17 cellular contexts compared by ENCODE assay signal in the genomic region with DNA sequence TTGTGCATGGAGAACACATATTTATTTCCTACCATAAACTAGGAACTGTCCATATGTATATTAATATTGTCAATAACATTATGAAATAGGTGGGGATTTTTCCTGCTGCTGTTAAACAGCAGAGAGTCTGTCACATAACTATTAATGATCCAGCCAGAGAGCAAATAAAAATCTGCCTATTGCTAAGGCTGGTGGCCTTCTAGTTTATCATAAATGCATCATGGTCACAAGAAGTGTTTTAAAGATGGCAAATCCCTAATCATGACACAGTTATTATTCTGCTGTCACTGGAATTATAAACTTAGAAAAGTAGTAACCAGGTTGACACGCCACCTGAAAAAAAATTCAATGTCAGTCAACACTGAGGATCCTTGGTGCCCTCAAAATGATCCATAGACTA.
"Had no signal": no experiment of that assay in that cellular context is flagged by ENCODE, and none has a peak within 500 bp of the region (broad histone marks: within the 10 kb centered on the region; RNA-seq: fewer than 3 reads in every experiment).

No MANE protein-coding gene starts in this region.

- H3K27me3 ChIP-seq: adrenal gland, esophagus muscularis mucosa, right lobe of liver had no signal

- ATAC-seq: activated CD4-positive, alpha-beta T cell treated with anti-CD3 and anti-CD28 coated beads for 36 hours; activated T-cell treated with anti-CD3 and anti-CD28 coated beads, Interleukin-2, amount 50 U/mL, for 4 hours; left ventricle myocardium superior; natural killer cell treated with Interleukin-12 subunit alpha and Interleukin-12 subunit beta and Interleukin-15 and Interleukin-18, amount 100 ng/mL, for 72 hours; stimulated activated memory B cell treated with anti-CD40 and anti-IgM and Interleukin-4, amounts not matched to agents 10 μg/mL and 1 μg/mL and 100 μg/mL, for 72 hours had no signal

- H3K9me3 ChIP-seq: adrenal gland, right lobe of liver had no signal

- H3K27ac ChIP-seq: adrenal gland, esophagus muscularis mucosa, right lobe of liver, WERI-Rb-1 had no signal

- H3K4me3 ChIP-seq: adrenal gland, esophagus muscularis mucosa, right lobe of liver had no signal

- H3K4me1 ChIP-seq: adrenal gland, esophagus muscularis mucosa, right lobe of liver had no signal

- H3K27ac Mint-ChIP-seq: activated CD4-positive, alpha-beta memory T cell treated with anti-CD3 and anti-CD28 coated beads, Interleukin-2, amount 10 ng/mL, durations not matched to agents 7 days and 5 days; activated CD4-positive, alpha-beta T cell treated with anti-CD3 and anti-CD28 coated beads for 36 hours; natural killer cell treated with Interleukin-12 subunit alpha and Interleukin-12 subunit beta and Interleukin-15 and Interleukin-18, amount 100 ng/mL, for 72 hours; stimulated activated memory B cell treated with anti-CD40 and anti-IgM and Interleukin-4, amounts not matched to agents 10 μg/mL and 1 μg/mL and 100 μg/mL, for 72 hours had no signal

- H3K36me3 ChIP-seq: adrenal gland, esophagus muscularis mucosa, right lobe of liver, WERI-Rb-1 had no signal

- H3K4me3 Mint-ChIP-seq: activated CD4-positive, alpha-beta memory T cell treated with anti-CD3 and anti-CD28 coated beads, Interleukin-2, amount 10 ng/mL, durations not matched to agents 7 days and 5 days; activated CD4-positive, alpha-beta T cell treated with anti-CD3 and anti-CD28 coated beads for 36 hours; activated T-cell treated with anti-CD3 and anti-CD28 coated beads, Interleukin-2, amount 50 U/mL, for 4 hours; natural killer cell treated with Interleukin-12 subunit alpha and Interleukin-12 subunit beta and Interleukin-15 and Interleukin-18, amount 100 ng/mL, for 72 hours; stimulated activated memory B cell treated with anti-CD40 and anti-IgM and Interleukin-4, amounts not matched to agents 10 μg/mL and 1 μg/mL and 100 μg/mL, for 72 hours had no signal

- H3K36me3 Mint-ChIP-seq: stimulated activated memory B cell treated with anti-CD40 and anti-IgM and Interleukin-4, amounts not matched to agents 10 μg/mL and 1 μg/mL and 100 μg/mL, for 72 hours had no signal

- H3K4me1 Mint-ChIP-seq: activated CD4-positive, alpha-beta memory T cell treated with anti-CD3 and anti-CD28 coated beads, Interleukin-2, amount 10 ng/mL, durations not matched to agents 7 days and 5 days; activated CD4-positive, alpha-beta T cell treated with anti-CD3 and anti-CD28 coated beads for 36 hours; stimulated activated memory B cell treated with anti-CD40 and anti-IgM and Interleukin-4, amounts not matched to agents 10 μg/mL and 1 μg/mL and 100 μg/mL, for 72 hours had no signal

- DNase-seq: activated CD4-positive, alpha-beta memory T cell treated with anti-CD3 and anti-CD28 coated beads, Interleukin-2, amount 10 ng/mL, durations not matched to agents 7 days and 5 days; activated CD4-positive, alpha-beta T cell treated with anti-CD3 and anti-CD28 coated beads for 36 hours; activated effector memory CD4-positive, alpha-beta T cell treated with Interleukin-2 at 50 U/mL for 16 hours; activated naive CD4-positive, alpha-beta T cell treated with anti-CD3 and anti-CD28 coated beads, Interleukin-2, amount 50 U/mL, for 16 hours; activated T-cell treated with anti-CD3 and anti-CD28 coated beads, Interleukin-2, amount 50 U/mL, for 4 hours; adrenal gland; caudate nucleus; glutamatergic neuron; left ventricle myocardium superior; mesendoderm; occipital lobe; right lobe of liver; stimulated activated CD4-positive, alpha-beta T cell treated with anti-CD3 and anti-CD28 coated beads, Interleukin-2, amount 100 ng/mL, for 48 hours; WERI-Rb-1 had no signal

- H3K27me3 Mint-ChIP-seq: activated CD4-positive, alpha-beta memory T cell treated with anti-CD3 and anti-CD28 coated beads, Interleukin-2, amount 10 ng/mL, durations not matched to agents 7 days and 5 days; activated CD4-positive, alpha-beta T cell treated with anti-CD3 and anti-CD28 coated beads for 36 hours; natural killer cell treated with Interleukin-12 subunit alpha and Interleukin-12 subunit beta and Interleukin-15 and Interleukin-18, amount 100 ng/mL, for 72 hours; stimulated activated memory B cell treated with anti-CD40 and anti-IgM and Interleukin-4, amounts not matched to agents 10 μg/mL and 1 μg/mL and 100 μg/mL, for 72 hours had no signal

- H3K9me3 Mint-ChIP-seq: activated CD4-positive, alpha-beta memory T cell treated with anti-CD3 and anti-CD28 coated beads, Interleukin-2, amount 10 ng/mL, durations not matched to agents 7 days and 5 days had no signal
